In genomic region chr12:127677537-127678131, GRCh38 we compare ENCODE assay signal across 8 cellular contexts.
DNase-seq lines count a peak whose midpoint lies in the region; ATAC-seq and TF ChIP-seq lines count a peak whose summit lies in the region.

No MANE protein-coding gene starts in this region.

- peaks cover 10% of the 10 kb centered on the region for H3K27me3 Mint-ChIP-seq in GM23338 (ENCODE audit: insufficient read depth, low read depth, poor library complexity)
- peaks cover 3% of the 10 kb centered on the region for H3K27me3 Mint-ChIP-seq in WTC11 (ENCODE audit: low read depth)
- H3K27me3 Mint-ChIP-seq in stimulated activated memory B cell treated with anti-CD40 and anti-IgM and Interleukin-4, amounts not matched to agents 10 μg/mL and 1 μg/mL and 100 μg/mL, for 72 hours, result no peaks in the 10 kb centered on the region

- ATAC-seq in GM23338 (no peak), WTC11 (peak; percentile 89), GM21390 (IDR thresholded peaks at IDR 0.05; ENCODE audit: unreplicated experiment) (no peak)
- peak; percentile 63 for ATAC-seq in stimulated activated memory B cell treated with anti-CD40 and anti-IgM and Interleukin-4, amounts not matched to agents 10 μg/mL and 1 μg/mL and 100 μg/mL, for 72 hours

- no peaks in the 10 kb centered on the region for H3F3A ChIP-seq in GM23338 (replicated peaks; ENCODE audit: low read depth)

- no peaks in the 10 kb centered on the region for H3K27me3 ChIP-seq in GM23338 (ENCODE audit: insufficient read depth)

- H3K27ac ChIP-seq in GM23338 (ENCODE audit: low read depth), result no peak overlapping the region

- DNase-seq in COLO829 (ENCODE audit: low spot score), result peak; percentile 42
- DNase-seq in GM23338 (ENCODE audit: low spot score), result peak; percentile 88
- DNase-seq in NCI-H2107 treated with DMSO at 0.1 percent for 48 hours (lab: John Stamatoyannopoulos, UW; ENCODE audit: unreplicated experiment), result peak; percentile 32
- DNase-seq in WTC11 (ENCODE audit: low spot score), result peak; percentile 78
- peak; percentile 90 for DNase-seq in ecto neural progenitor cell (ENCODE audit: low spot score)
- DNase-seq in medulla oblongata (ENCODE audit: extremely low spot score), result peak; percentile 89

- H3K9me2 ChIP-seq in GM23338 (ENCODE audit: insufficient read depth), result no peaks in the 10 kb centered on the region

- H3K79me2 ChIP-seq in GM23338 (replicated peaks; ENCODE audit: insufficient read depth), result no peaks in the 10 kb centered on the region

- TF ChIP-seq CTCF in GM23338 (conservative IDR thresholded peaks at IDR 0.05; ENCODE audit: low read depth in 2 of 2) (peak; percentile 83 to 87), WTC11 (IDR thresholded peaks at IDR 0.05) (peak; percentile 47; the same call in 1 of the 2 replicates)

- H3K4me3 Mint-ChIP-seq in GM23338, result no peak overlapping the region
- H3K4me3 Mint-ChIP-seq in WTC11, result no peak overlapping the region
- H3K4me3 Mint-ChIP-seq in stimulated activated memory B cell treated with anti-CD40 and anti-IgM and Interleukin-4, amounts not matched to agents 10 μg/mL and 1 μg/mL and 100 μg/mL, for 72 hours, result no peak overlapping the region

- H3K27ac Mint-ChIP-seq in GM23338, result no peak overlapping the region
- no peak overlapping the region for H3K27ac Mint-ChIP-seq in WTC11
- no peak overlapping the region for H3K27ac Mint-ChIP-seq in stimulated activated memory B cell treated with anti-CD40 and anti-IgM and Interleukin-4, amounts not matched to agents 10 μg/mL and 1 μg/mL and 100 μg/mL, for 72 hours

- no peaks in the 10 kb centered on the region for H4K20me1 ChIP-seq in GM23338 (replicated peaks; ENCODE audit: insufficient read depth)

- H3K4me1 ChIP-seq in GM23338 (ENCODE audit: insufficient read depth), result no peaks in the 10 kb centered on the region

- H3K36me3 Mint-ChIP-seq in GM23338 (ENCODE audit: low read depth) (peaks cover 48% of the 10 kb centered on the region), WTC11 (peaks cover 19% of the 10 kb centered on the region)
- no peaks in the 10 kb centered on the region for H3K36me3 Mint-ChIP-seq in stimulated activated memory B cell treated with anti-CD40 and anti-IgM and Interleukin-4, amounts not matched to agents 10 μg/mL and 1 μg/mL and 100 μg/mL, for 72 hours

- POLR2A ChIA-PET in WTC11 (lab: Charles Lee), result no interaction called here

- no peak overlapping the region for H3K4me2 ChIP-seq in GM23338

- H2AFZ ChIP-seq in GM23338, result no peak overlapping the region

- H3K4me3 ChIP-seq in GM23338, result no peak overlapping the region

- CTCF ChIA-PET in WTC11 (lab: Charles Lee), result interaction anchor here (0.6 to 1.7 kb wide), 17 partner anchors 33 to 314 kb away, joined by 3 to 11 read pairs (median 4); no protein-coding TSS in a partner anchor

- H3K4me1 Mint-ChIP-seq in GM23338, result no peaks in the 10 kb centered on the region
- H3K4me1 Mint-ChIP-seq in WTC11, result peaks cover 9% of the 10 kb centered on the region
- H3K4me1 Mint-ChIP-seq in stimulated activated memory B cell treated with anti-CD40 and anti-IgM and Interleukin-4, amounts not matched to agents 10 μg/mL and 1 μg/mL and 100 μg/mL, for 72 hours, result no peaks in the 10 kb centered on the region

- H3K36me3 ChIP-seq in GM23338 (ENCODE audit: insufficient read depth), result no peaks in the 10 kb centered on the region

- H3K9me3 Mint-ChIP-seq in GM23338 (peaks cover 91% of the 10 kb centered on the region), WTC11 (peaks cover 44% of the 10 kb centered on the region)
- no peaks in the 10 kb centered on the region for H3K9me3 Mint-ChIP-seq in stimulated activated memory B cell treated with anti-CD40 and anti-IgM and Interleukin-4, amounts not matched to agents 10 μg/mL and 1 μg/mL and 100 μg/mL, for 72 hours

TF ChIP-seq in GM23338, 12 proteins besides CTCF, POLR2A, EP300 and RAD21 (continues in another document):
- TF ChIP-seq STAT1 (IDR thresholded peaks at IDR 0.05; ENCODE audit: unreplicated experiment) (no peak), JUNB (IDR thresholded peaks at IDR 0.05; ENCODE audit: unreplicated experiment) (no peak)

TF ChIP-seq in WTC11, 78 proteins besides CTCF, POLR2A, EP300 and RAD21:
- TF ChIP-seq TEAD1 (CRISPR knock-in tag; IDR thresholded peaks at IDR 0.05), result peak; percentile 26; the same call in 1 of the 2 replicates
- TF ChIP-seq USF1 (CRISPR knock-in tag; IDR thresholded peaks at IDR 0.05), result no peak
- peak; percentile 35; the same call in 1 of the 2 replicates for TF ChIP-seq ZNF423 (CRISPR knock-in tag; IDR thresholded peaks at IDR 0.05)

Comparison
In these comparisons a context has a peak if more than half of its experiments do, and no peak if none do; other contexts are left out.
1. DNase-seq: peak in every context shown above with its lines; median percentile 90 in ecto neural progenitor cell; 89 in medulla oblongata; 88 in GM23338; 78 in WTC11; 42 in COLO829; 32 in NCI-H2107 treated with DMSO at 0.1 percent for 48 hours.
2. ATAC-seq: peak in WTC11 (single experiment) and stimulated activated memory B cell treated with anti-CD40 and anti-IgM and Interleukin-4, amounts not matched to agents 10 μg/mL and 1 μg/mL and 100 μg/mL, for 72 hours (single experiment); none in GM23338 (single experiment) and GM21390 (single experiment).